24 cellular contexts compared by ENCODE assay signal in genomic region chr2:237799060-237799428, GRCh38. TPM values are rescaled to one million over a fixed set of nuclear protein-coding genes. Genes with fewer than 3 reads are reported as not detected.
DNase-seq lines count a peak whose midpoint lies in the region; ATAC-seq and TF ChIP-seq lines count a peak whose summit lies in the region.
"Had no signal": no experiment of that assay in that cellular context is flagged by ENCODE, and none has a peak within 500 bp of the region (broad histone marks: within the 10 kb centered on the region; RNA-seq: fewer than 3 reads in every experiment).

No MANE protein-coding gene starts in this region.

- H3K4me2 ChIP-seq in GM23338, result no peak overlapping the region
- H3K4me2 ChIP-seq: BLaER1 had no signal

- H3K9me3 ChIP-seq in esophagus muscularis mucosa (peaks cover 0 to 15% (median 5%) of the 10 kb centered on the region in 4 donors), breast epithelium (peaks cover 0 to 9% of the 10 kb centered on the region in 2 donors), HAP-1 (no peaks in the 10 kb centered on the region)
- H3K9me3 ChIP-seq: BE2C had no signal

- no peak for TF ChIP-seq CTCF in GM23338 (conservative IDR thresholded peaks at IDR 0.05; ENCODE audit: low read depth in 2 of 2)
- no peak for TF ChIP-seq CTCF in esophagus muscularis mucosa (IDR thresholded peaks at IDR 0.05)
- TF ChIP-seq CTCF in breast epithelium (IDR thresholded peaks at IDR 0.05), result no peak

- no peaks in the 10 kb centered on the region for H3K36me3 ChIP-seq in GM23338 (ENCODE audit: insufficient read depth)
- no peaks in the 10 kb centered on the region for H3K36me3 ChIP-seq in esophagus muscularis mucosa
- no peaks in the 10 kb centered on the region for H3K36me3 ChIP-seq in breast epithelium
- no peaks in the 10 kb centered on the region for H3K36me3 ChIP-seq in HAP-1 (replicated peaks)
- H3K36me3 ChIP-seq: BE2C had no signal

- no peaks in the 10 kb centered on the region for H4K20me1 ChIP-seq in GM23338 (replicated peaks; ENCODE audit: insufficient read depth)
- H4K20me1 ChIP-seq: BLaER1 had no signal

- H3K9me3 Mint-ChIP-seq in GM23338, result no peaks in the 10 kb centered on the region; the same call in 2 of the 3 replicates

- no peak overlapping the region for H3K4me3 Mint-ChIP-seq in GM23338
- H3K4me3 Mint-ChIP-seq: CD14-positive monocyte; CD4-positive, alpha-beta memory T cell; CD4-positive, CD25-positive, alpha-beta regulatory T cell; CD8-positive, alpha-beta memory T cell had no signal

- H3K36me3 Mint-ChIP-seq in GM23338 (ENCODE audit: low read depth), result no peaks in the 10 kb centered on the region

- ATAC-seq in GM23338 (no peak), GM21447 (IDR thresholded peaks at IDR 0.05; ENCODE audit: unreplicated experiment) (no peak)
- ATAC-seq: GM12878 had no signal

- no peak overlapping the region for H2AFZ ChIP-seq in GM23338

- no peak for TF ChIP-seq POLR2A in esophagus muscularis mucosa (IDR thresholded peaks at IDR 0.05; ENCODE audit: low read depth)
- no peak for TF ChIP-seq POLR2A in breast epithelium (IDR thresholded peaks at IDR 0.05)

- H3K4me1 ChIP-seq in GM23338 (ENCODE audit: insufficient read depth) (no peaks in the 10 kb centered on the region), esophagus muscularis mucosa (no peaks in the 10 kb centered on the region), breast epithelium (no peaks in the 10 kb centered on the region), HAP-1 (no peaks in the 10 kb centered on the region)
- H3K4me1 ChIP-seq: BE2C had no signal

- no peak overlapping the region for H3K27ac Mint-ChIP-seq in GM23338
- H3K27ac Mint-ChIP-seq: CD14-positive monocyte; CD4-positive, CD25-positive, alpha-beta regulatory T cell; CD8-positive, alpha-beta memory T cell had no signal

- H3K4me1 Mint-ChIP-seq in GM23338, result no peaks in the 10 kb centered on the region
- H3K4me1 Mint-ChIP-seq: CD14-positive monocyte; CD4-positive, alpha-beta memory T cell; CD4-positive, CD25-positive, alpha-beta regulatory T cell; CD8-positive, alpha-beta memory T cell had no signal

- H3F3A ChIP-seq in GM23338 (replicated peaks; ENCODE audit: low read depth), result no peaks in the 10 kb centered on the region

- H3K4me3 ChIP-seq in GM23338, result no peak overlapping the region
- H3K4me3 ChIP-seq in esophagus muscularis mucosa, result no peak overlapping the region
- H3K4me3 ChIP-seq in breast epithelium, result no peak overlapping the region
- H3K4me3 ChIP-seq in HAP-1, result no peak overlapping the region
- H3K4me3 ChIP-seq: BLaER1, GM12878 had no signal

- in situ Hi-C loops in HAP-1 (cut with MboI; ENCODE audit: low sequenced_read_pairs), result no loop called here

- H3K79me2 ChIP-seq in GM23338 (replicated peaks; ENCODE audit: insufficient read depth), result no peaks in the 10 kb centered on the region

- H3K27me3 Mint-ChIP-seq in GM23338 (ENCODE audit: insufficient read depth, low read depth, poor library complexity), result peaks cover 3% of the 10 kb centered on the region
- H3K27me3 Mint-ChIP-seq: CD4-positive, alpha-beta memory T cell; CD4-positive, CD25-positive, alpha-beta regulatory T cell; CD8-positive, alpha-beta memory T cell had no signal

- no peaks in the 10 kb centered on the region for H3K9me2 ChIP-seq in GM23338 (ENCODE audit: insufficient read depth)

- DNase-seq in GM23338 (ENCODE audit: low spot score), result peak; percentile 17
- DNase-seq in esophagus muscularis mucosa (ENCODE audit: extremely low spot score), result peak; percentile 37
- peak; percentile 78 for DNase-seq in posterior vena cava (ENCODE audit: low spot score)
- DNase-seq in breast epithelium (ENCODE audit: low spot score in 2 of 2), result no peak
- DNase-seq in HAP-1 (ENCODE audit: low spot score in 2 of 2), result no peak
- DNase-seq: 8988T; ACHN; BE2C; C1 segment of cervical spinal cord; CD4-positive, alpha-beta memory T cell; CD4-positive, CD25-positive, alpha-beta regulatory T cell; CD8-positive, alpha-beta memory T cell; COR-L47; DMS 273 treated with DMSO at 0.1 percent for 48 hours; DMS153; DMS53; DMS79; DND-41; EL; GDM1 had no signal

- H3K27me3 ChIP-seq in GM23338 (ENCODE audit: insufficient read depth) (no peaks in the 10 kb centered on the region), esophagus muscularis mucosa (peaks cover 0 to 11% (median 0%) of the 10 kb centered on the region in 4 donors), breast epithelium (no peaks in the 10 kb centered on the region), HAP-1 (ENCODE audit: low read depth) (no peaks in the 10 kb centered on the region; the same call in 1 of the 2 replicates)
- H3K27me3 ChIP-seq: BE2C, BLaER1 had no signal

- intact Hi-C loops in esophagus muscularis mucosa (cut with DNase I) (no loop called here), posterior vena cava (cut with DNase I) (no loop called here), breast epithelium (cut with DNase I; ENCODE audit: low total_unique reads) (no loop called here)

- H3K27ac ChIP-seq in GM23338 (ENCODE audit: low read depth) (no peak overlapping the region), esophagus muscularis mucosa (replicated peaks in 1 of 4) (no peak overlapping the region), breast epithelium (no peak overlapping the region)
- H3K27ac ChIP-seq: BLaER1 had no signal

- WGBS in esophagus muscularis mucosa, result 88% methylated on average over 31 of the region's 34 CpGs

- no peak for TF ChIP-seq EP300 in esophagus muscularis mucosa (IDR thresholded peaks at IDR 0.05)

TF ChIP-seq in GM23338, 12 proteins besides CTCF, POLR2A, EP300 and RAD21:
- TF ChIP-seq POLR2AphosphoS5 (IDR thresholded peaks at IDR 0.05; ENCODE audit: low read depth) (no peak), REST (IDR thresholded peaks at IDR 0.05; ENCODE audit: unreplicated experiment) (no peak), EZH2phosphoT487 (IDR thresholded peaks at IDR 0.05; ENCODE audit: unreplicated experiment) (no peak), CREB1 (CRISPR knock-in tag; IDR thresholded peaks at IDR 0.05; ENCODE audit: low read depth) (no peak), ZNF331 (CRISPR knock-in tag; IDR thresholded peaks at IDR 0.05; ENCODE audit: low read depth) (no peak), JUNB (IDR thresholded peaks at IDR 0.05; ENCODE audit: unreplicated experiment) (no peak), ZNF114 (CRISPR knock-in tag; IDR thresholded peaks at IDR 0.05) (no peak), STAT1 (IDR thresholded peaks at IDR 0.05; ENCODE audit: unreplicated experiment) (no peak), EZH2 (IDR thresholded peaks at IDR 0.05; ENCODE audit: low read depth, unreplicated experiment) (no peak)

RNA-seq across cellular contexts. Expression of gene RBM44, which starts 0.5 kb away (rescaled TPM):
- 0.19 and 0.87 TPM in 2 replicates for total RNA-seq in GM23338 (2014; rRNA removed; shearing (Covaris generic))
- polyA plus RNA-seq in GM23338 (2016; fragmentation: Nextera tagmentation; extraction: Ambion mirVana), result 0.21 and 0.29 TPM in 2 replicates
- total RNA-seq in esophagus muscularis mucosa (under 1 TPM; 0.42 to 0.99 (median 0.61) TPM), posterior vena cava (1 to 10 TPM in 1 of 2 donors, under 1 TPM in 1; 0.60 to 1.6 TPM), breast epithelium (1 to 10 TPM; 1.4 to 2.5 (median 2.0) TPM)

Comparison
In these comparisons a context has a peak if more than half of its experiments do, and no peak if none do; other contexts are left out.
1. DNase-seq: peak in GM23338 (single experiment), esophagus muscularis mucosa (single experiment) and posterior vena cava (single experiment); none in breast epithelium (0 of 2) and HAP-1 (0 of 2).